21 cellular contexts compared by ENCODE assay signal in genomic region chr18:34965511-34965910, GRCh38.
"Had no signal": no experiment of that assay in that cellular context is flagged by ENCODE, and none has a peak within 500 bp of the region (broad histone marks: within the 10 kb centered on the region; RNA-seq: fewer than 3 reads in every experiment).

No MANE protein-coding gene starts in this region.

- H3K27ac ChIP-seq: adrenal gland, KMS-11, Peyer's patch, RWPE1, SJCRH30 had no signal

- H3K9me3 ChIP-seq: adrenal gland, Peyer's patch, SJCRH30 had no signal

- DNase-seq: activated CD4-positive, alpha-beta T cell treated with anti-CD3 and anti-CD28 coated beads for 48 hours; activated CD4-positive, alpha-beta T cell treated with anti-CD3 and anti-CD28 coated beads, Interleukin-2, amount 50 U/mL, for 4 hours; activated CD4-positive, CD25-positive, alpha-beta regulatory T cell treated with anti-CD3 and anti-CD28 coated beads, Interleukin-2, amount 50 U/mL, for 72 hours; activated CD8-positive, alpha-beta memory T cell treated with anti-CD3 and anti-CD28 coated beads, Interleukin-2, amount 50 U/mL, for 48 hours; activated CD8-positive, alpha-beta T cell treated with anti-CD3 and anti-CD28 coated beads, Interleukin-2, amount 10 ng/mL, durations not matched to agents 7 days and 5 days; activated naive CD4-positive, alpha-beta T cell treated with anti-CD3 and anti-CD28 coated beads, Interleukin-2, amount 50 U/mL, for 16 hours; activated naive CD8-positive, alpha-beta T cell treated with anti-CD3 and anti-CD28 coated beads, Interleukin-2, amount 10 ng/mL, durations not matched to agents 7 days and 5 days; activated T-cell treated with anti-CD3 and anti-CD28 coated beads, Interleukin-2, amount 50 U/mL, for 1 hour; adrenal gland; anterior cingulate cortex; MV-4-11; NCI-H1930; NCI-H526 treated with DMSO at 0.1 percent for 48 hours; NCI-H82; Right ventricle myocardium superior; SJCRH30 had no signal

- ATAC-seq: activated CD8-positive, alpha-beta T cell treated with anti-CD3 and anti-CD28 coated beads, Interleukin-2, amount 10 ng/mL, durations not matched to agents 7 days and 5 days; SK-N-SH treated with all-trans-retinoic acid at 6 μM for 48 hours; WTC11 had no signal

- H3K36me3 ChIP-seq: adrenal gland, Peyer's patch, SJCRH30 had no signal

- H3K27me3 ChIP-seq: adrenal gland, Peyer's patch, SJCRH30 had no signal

- H3K4me3 ChIP-seq: adrenal gland, Peyer's patch, SJCRH30 had no signal

- H3K4me1 ChIP-seq: adrenal gland, Peyer's patch, SJCRH30 had no signal
